In the genomic region with DNA sequence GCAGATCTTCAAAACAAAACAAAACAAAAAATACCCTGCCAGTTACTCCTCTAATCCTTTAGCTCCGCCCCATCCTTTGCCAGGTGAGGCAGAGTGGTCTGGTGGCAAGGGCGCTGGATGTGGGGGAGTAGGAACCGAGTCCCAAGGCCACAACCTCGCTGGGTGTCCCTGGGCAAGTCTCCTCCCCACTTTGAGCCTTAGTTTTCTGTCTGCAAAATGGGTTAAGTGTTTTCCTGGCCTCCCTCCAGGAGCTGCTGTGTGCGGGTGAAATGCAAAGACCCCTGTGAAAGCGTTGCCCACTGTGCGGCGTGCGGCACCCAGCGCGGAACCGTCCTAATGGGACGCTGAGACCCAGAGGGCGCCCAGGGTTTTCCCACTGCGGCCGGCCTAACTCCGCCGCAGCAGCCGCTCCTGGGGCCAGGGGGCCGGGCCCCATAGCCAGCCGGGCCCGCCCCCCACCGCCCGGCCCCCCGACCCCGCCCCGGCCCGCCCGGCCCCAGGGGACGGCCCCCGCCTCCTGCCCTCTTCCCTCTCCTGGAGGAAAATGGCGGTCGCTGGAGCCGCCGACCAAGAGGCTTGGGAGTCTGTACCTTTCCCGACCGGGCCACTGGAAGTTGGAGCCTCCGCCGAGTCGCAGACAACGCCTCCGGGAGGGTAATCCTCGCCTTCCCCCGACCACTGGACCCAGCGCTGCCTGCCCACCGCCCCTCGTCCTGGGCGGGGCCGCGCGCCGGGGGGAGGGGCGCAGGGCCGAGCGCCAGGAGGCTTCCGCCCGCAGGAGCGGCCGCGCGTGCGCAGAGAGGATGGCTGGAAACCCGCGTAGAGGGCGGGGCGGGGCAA, we compare ENCODE assay signal across 8 cellular contexts. TPM values are rescaled to one million over a fixed set of nuclear protein-coding genes. Genes with fewer than 3 reads are reported as not detected.
DNase-seq lines count a peak whose midpoint lies in the region; ATAC-seq and TF ChIP-seq lines count a peak whose summit lies in the region.

A gene with protein sequence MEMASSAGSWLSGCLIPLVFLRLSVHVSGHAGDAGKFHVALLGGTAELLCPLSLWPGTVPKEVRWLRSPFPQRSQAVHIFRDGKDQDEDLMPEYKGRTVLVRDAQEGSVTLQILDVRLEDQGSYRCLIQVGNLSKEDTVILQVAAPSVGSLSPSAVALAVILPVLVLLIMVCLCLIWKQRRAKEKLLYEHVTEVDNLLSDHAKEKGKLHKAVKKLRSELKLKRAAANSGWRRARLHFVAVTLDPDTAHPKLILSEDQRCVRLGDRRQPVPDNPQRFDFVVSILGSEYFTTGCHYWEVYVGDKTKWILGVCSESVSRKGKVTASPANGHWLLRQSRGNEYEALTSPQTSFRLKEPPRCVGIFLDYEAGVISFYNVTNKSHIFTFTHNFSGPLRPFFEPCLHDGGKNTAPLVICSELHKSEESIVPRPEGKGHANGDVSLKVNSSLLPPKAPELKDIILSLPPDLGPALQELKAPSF (plus strand): TSS at position 523 of the 840 bp plus-strand sequence. CDS start 13,327 bp downstream, outside the sequence.
A gene with protein sequence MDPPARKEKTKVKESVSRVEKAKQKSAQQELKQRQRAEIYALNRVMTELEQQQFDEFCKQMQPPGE (minus strand): TSS at position 798 of the 840 bp plus-strand sequence. CDS start 853 bp downstream, outside the sequence.

- no peak for TF ChIP-seq CTCF in endothelial cell (IDR thresholded peaks at IDR 0.05; ENCODE audit: unreplicated experiment)

- H3K27ac Mint-ChIP-seq in endothelial cell (ENCODE audit: unreplicated experiment), result peak within 1 kb of the TSS; percentile 96

- H3K4me3 Mint-ChIP-seq in endothelial cell (ENCODE audit: unreplicated experiment), result peak within 1 kb of the TSS; percentile 94

- no peaks in the 10 kb centered on the region for H3K27me3 ChIP-seq in NT2/D1 (ENCODE audit: insufficient read depth, insufficient read length)

- peaks cover 9% of the 10 kb centered on the region for H3K36me3 Mint-ChIP-seq in endothelial cell (ENCODE audit: low read depth, unreplicated experiment)

- peaks cover 13% of the 10 kb centered on the region for H3K4me1 Mint-ChIP-seq in endothelial cell (ENCODE audit: unreplicated experiment)

- DNase-seq in COLO668 (lab: John Stamatoyannopoulos, UW; ENCODE audit: unreplicated experiment) (peak; percentile 98), HT1080 (ENCODE audit: low read depth) (peak; percentile 80), NT2/D1 (ENCODE audit: low read depth, low spot score) (peak; percentile 89), endothelial cell (ENCODE audit: low spot score) (peak; percentile 99), middle frontal gyrus (ENCODE audit: extremely low spot score, low spot score) (peak; percentile 76)
- DNase-seq in activated CD8-positive, alpha-beta memory T cell treated with anti-CD3 and anti-CD28 coated beads, Interleukin-2, amount 50 U/mL, for 24 hours (ENCODE audit: extremely low read depth), result peak; percentile 82
- DNase-seq in stimulated activated CD8-positive, alpha-beta memory T cell treated with anti-CD3 and anti-CD28 coated beads, Interleukin-2, amount 100 ng/mL, for 1 hour (ENCODE audit: low read depth in 2 of 2), result peak; percentile 93 to 95

- peak within 1 kb of the TSS; percentile 80 for H3K4me3 ChIP-seq in NT2/D1 (ENCODE audit: insufficient read length, low read depth)

- H3K36me3 ChIP-seq in NT2/D1 (ENCODE audit: insufficient read depth, insufficient read length, low read length), result peaks cover 12% of the 10 kb centered on the region

- ATAC-seq in GM21367 (IDR thresholded peaks at IDR 0.05; ENCODE audit: unreplicated experiment), result peak; percentile 73

- H3K9me3 Mint-ChIP-seq in endothelial cell (ENCODE audit: unreplicated experiment), result no peaks in the 10 kb centered on the region

- peaks cover 9% of the 10 kb centered on the region for H3K9me3 ChIP-seq in NT2/D1 (ENCODE audit: insufficient read depth, low read length)

- peaks cover 2% of the 10 kb centered on the region for H3K27me3 Mint-ChIP-seq in endothelial cell (ENCODE audit: unreplicated experiment)

- peaks cover 2% of the 10 kb centered on the region for H3K4me1 ChIP-seq in NT2/D1 (ENCODE audit: insufficient read depth, insufficient read length)

- H3K9ac ChIP-seq in NT2/D1 (ENCODE audit: insufficient read length, low read depth), result peak within 1 kb of the TSS; percentile 89

RNA-seq across cellular contexts. Expression of the first gene that starts in this region (rescaled TPM):
- 3.3 and 5.9 TPM in 2 replicates for total RNA-seq in HT1080 (2014; rRNA removed; shearing (Covaris generic))
- polyA plus RNA-seq in HT1080 (2015; cell fraction: cytosol; rRNA removed), result 6.0 and 7.8 TPM in 2 replicates
- 12.4 and 13.5 TPM in 2 replicates for polyA plus RNA-seq in HT1080 (2015; cell fraction: nucleus; rRNA removed)
- total RNA-seq in endothelial cell (ENCODE audit: unreplicated experiment), result 12.4 TPM

RNA-seq across cellular contexts. Expression of the second gene that starts in this region (rescaled TPM):
- total RNA-seq in HT1080 (2014; rRNA removed; shearing (Covaris generic)), result 16.6 and 16.8 TPM in 2 replicates
- polyA plus RNA-seq in HT1080 (2015; cell fraction: cytosol; rRNA removed), result 11.5 and 12.5 TPM in 2 replicates
- 1.5 and 4.0 TPM in 2 replicates for polyA plus RNA-seq in HT1080 (2015; cell fraction: nucleus; rRNA removed)
- 55.1 TPM for total RNA-seq in endothelial cell (ENCODE audit: unreplicated experiment)

Comparison
In these comparisons a context has a peak if more than half of its experiments do, and no peak if none do; other contexts are left out.
1. Peak in every context shown above with its lines: DNase-seq, ATAC-seq and H3K4me3 ChIP-seq.